ENCODE assay signal across 13 cellular contexts in the genomic region with DNA sequence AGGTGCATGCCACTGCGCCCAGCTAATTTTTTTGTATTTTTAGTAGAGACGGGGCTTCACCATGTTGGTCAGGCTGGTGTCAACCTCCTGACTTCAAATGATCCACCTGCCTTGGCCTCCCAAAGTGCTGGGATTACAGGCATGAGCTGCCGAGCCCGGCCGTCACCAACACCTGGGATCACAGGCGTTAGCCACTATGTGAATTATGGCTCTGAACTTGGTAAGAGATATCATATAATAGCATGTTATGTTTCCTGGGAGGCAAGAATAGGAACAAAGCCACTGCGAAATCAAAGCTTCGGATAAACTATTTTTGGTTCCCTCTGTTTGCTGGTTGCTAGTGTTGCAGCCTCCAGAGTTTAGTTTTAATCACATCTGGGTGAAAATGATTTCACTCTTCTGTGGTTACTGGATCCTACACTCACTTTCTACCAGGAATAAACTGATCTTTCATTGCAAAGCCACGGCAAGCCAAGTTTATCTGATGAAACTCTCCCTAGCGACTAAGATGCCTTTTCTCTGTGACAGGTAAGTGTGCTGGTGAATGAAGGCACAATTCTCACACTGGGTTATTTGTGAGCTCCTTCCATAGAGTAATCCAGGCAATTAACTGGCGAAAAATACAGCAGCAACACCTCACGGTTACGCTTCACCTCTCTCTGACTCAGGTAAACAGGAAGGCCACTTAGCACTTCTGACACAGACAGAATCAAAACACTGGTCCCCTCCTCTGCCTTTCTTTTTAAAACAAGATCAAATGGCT. TPM values are rescaled to one million over a fixed set of nuclear protein-coding genes. Genes with fewer than 3 reads are reported as not detected.
A peak's percentile ranks its signal among the peaks of the same experiment; 100 is the strongest.
DNase-seq lines count a peak whose midpoint lies in the region; ATAC-seq and TF ChIP-seq lines count a peak whose summit lies in the region.
"Had no signal": no experiment of that assay in that cellular context is flagged by ENCODE, and none has a peak within 500 bp of the region (broad histone marks: within the 10 kb centered on the region; RNA-seq: fewer than 3 reads in every experiment).

No MANE protein-coding gene starts in this region.

- in situ Hi-C loops in gastrocnemius medialis (cut with MboI; ENCODE audit: low sequenced_read_pairs in 4 of 4): no loop called here

- H3K27ac ChIP-seq in VCaP (0 out of 2 replicates have a peak overlapping the region, but pooled peaks have one; percentile 9), gastrocnemius medialis (peak overlapping the region; percentile 96 to 99 (median 98)), SJCRH30 (no peak overlapping the region), prostate gland (no peak overlapping the region)
- H3K27ac ChIP-seq: left lung, upper lobe of left lung had no signal

- H3K4me3 ChIP-seq in gastrocnemius medialis (no peak overlapping the region), SJCRH30 (no peak overlapping the region), prostate gland (no peak overlapping the region)
- H3K4me3 ChIP-seq: left lung, upper lobe of left lung had no signal

- TF ChIP-seq POLR2A in gastrocnemius medialis (IDR thresholded peaks at IDR 0.05) (peak in 1 of 2 donors; percentile 18), prostate gland (IDR thresholded peaks at IDR 0.05) (no peak)

- DNase-seq in NCI-H2227 treated with DMSO at 0.1 percent for 48 hours (lab: John Stamatoyannopoulos, UW) (peak; percentile 39), NCI-H2227 (lab: John Stamatoyannopoulos, UW; ENCODE audit: unreplicated experiment) (no peak), fibroblast of peridontal ligament (ENCODE audit: extremely low read depth) (peak; percentile 37), gastrocnemius medialis (peak; percentile 61 to 77), SJCRH30 (no peak), prostate gland (ENCODE audit: low spot score) (no peak), GM19238 (ENCODE audit: insufficient read length, low spot score) (no peak)
- DNase-seq: activated CD4-positive, alpha-beta T cell treated with anti-CD3 and anti-CD28 coated beads, Interleukin-2, amount 50 U/mL, for 1 hour; left lung; NCI-H187; upper lobe of left lung had no signal

- H3K36me3 ChIP-seq in gastrocnemius medialis (peaks cover 0 to 22% of the 10 kb centered on the region in 2 donors), SJCRH30 (no peaks in the 10 kb centered on the region; the same call in 1 of the 2 replicates), prostate gland (peaks cover 0 to 3% of the 10 kb centered on the region in 2 donors)

- ATAC-seq in gastrocnemius medialis: peak; percentile 39 to 65
- ATAC-seq: HepG2, left lung had no signal

- H3K9me3 ChIP-seq in gastrocnemius medialis (no peaks in the 10 kb centered on the region), SJCRH30 (replicated peaks) (no peaks in the 10 kb centered on the region), prostate gland (no peaks in the 10 kb centered on the region)
- H3K9me3 ChIP-seq: left lung, upper lobe of left lung had no signal

- intact Hi-C loops in gastrocnemius medialis (cut with DNase I; ENCODE audit: low total_unique reads): loop anchor here (5.0 kb wide), 1 partner anchor 58 kb away; a partner anchor contains a TSS
- intact Hi-C loops in prostate gland (cut with DNase I): no loop called here

- WGBS in prostate gland: 66% methylated on average over 13 of the region's 13 CpGs

- H3K27me3 ChIP-seq in gastrocnemius medialis: no peaks in the 10 kb centered on the region
- H3K27me3 ChIP-seq in SJCRH30: no peaks in the 10 kb centered on the region
- no peaks in the 10 kb centered on the region for H3K27me3 ChIP-seq in prostate gland (replicated peaks; ENCODE audit: insufficient read depth)
- H3K27me3 ChIP-seq: left lung, upper lobe of left lung had no signal

- TF ChIP-seq CTCF in VCaP (conservative IDR thresholded peaks at IDR 0.05): no peak
- TF ChIP-seq CTCF in gastrocnemius medialis (IDR thresholded peaks at IDR 0.05 in 4 of 5, conservative IDR thresholded peaks at IDR 0.05 in 1 of 5): no peak
- no peak for TF ChIP-seq CTCF in prostate gland (IDR thresholded peaks at IDR 0.05)

- H3K4me1 ChIP-seq in gastrocnemius medialis (peaks cover 42 to 45% of the 10 kb centered on the region in 2 donors), SJCRH30 (no peaks in the 10 kb centered on the region), prostate gland (replicated peaks) (no peaks in the 10 kb centered on the region)
- H3K4me1 ChIP-seq: left lung had no signal

RNA-seq across cellular contexts. Expression of a gene that starts 16.7 kb away (rescaled TPM):
- total RNA-seq in gastrocnemius medialis: 10 to 100 TPM; 22.6 to 40.4 (median 23.5) TPM
- 14.9 and 18.7 TPM in 2 replicates for total RNA-seq in SJCRH30 (2014; rRNA removed; shearing (Covaris generic))
- total RNA-seq in prostate gland: 10 to 100 TPM; 16.6 to 22.6 TPM

RNA-seq across cellular contexts. Expression of a gene that starts 38.2 kb away (rescaled TPM):
- 1 to 10 TPM; 1.2 to 2.0 (median 1.7) TPM for total RNA-seq in gastrocnemius medialis
- total RNA-seq in SJCRH30 (2014; rRNA removed; shearing (Covaris generic)): 1.8 and 2.2 TPM in 2 replicates
- 1 to 10 TPM; 8.3 to 8.6 TPM for total RNA-seq in prostate gland

RNA-seq across cellular contexts. Expression of a gene that starts 58.8 kb away (rescaled TPM):
- total RNA-seq in gastrocnemius medialis: 10 to 100 TPM; 33.4 to 65.3 (median 40.6) TPM
- total RNA-seq in SJCRH30 (2014; rRNA removed; shearing (Covaris generic)): 6.8 and 8.5 TPM in 2 replicates
- total RNA-seq in prostate gland: 10 to 100 TPM in 1 of 2 donors, 1 to 10 TPM in 1; 8.6 to 25.7 TPM

Comparison
In these comparisons a context has a peak if more than half of its experiments do, and no peak if none do; other contexts are left out.
1. DNase-seq: peak in NCI-H2227 treated with DMSO at 0.1 percent for 48 hours (single experiment), fibroblast of peridontal ligament (single experiment) and gastrocnemius medialis (2 of 2); none in NCI-H2227 (single experiment), SJCRH30 (0 of 2), prostate gland (single experiment) and GM19238 (single experiment).
2. H3K27ac ChIP-seq: peak in VCaP (single experiment) and gastrocnemius medialis (4 of 4); none in SJCRH30 (single experiment) and prostate gland (0 of 2).